Comparison of ENCODE assay signal across 11 cellular contexts in genomic region chr15:68173119-68173518, GRCh38.
"Had no signal": no experiment of that assay in that cellular context is flagged by ENCODE, and none has a peak within 500 bp of the region (broad histone marks: within the 10 kb centered on the region; RNA-seq: fewer than 3 reads in every experiment).

No MANE protein-coding gene starts in this region.

- H3K4me2 ChIP-seq: GM23338 had no signal

- H3K4me3 ChIP-seq: GM23248, GM23338, HAP-1 had no signal

- DNase-seq: GM23248, GOT3, H7, H9, HCEC 1CT, HFFc6 had no signal

- FAIRE-seq: H1, H54 had no signal

- H3K9ac ChIP-seq: GM23248 had no signal

- H3K27ac ChIP-seq: GM23248 had no signal

- ATAC-seq: GM23338, HCT116 had no signal

- H2AFZ ChIP-seq: GM23248, GM23338 had no signal

- H3K9me3 ChIP-seq: HAP-1 had no signal

- H3K4me1 ChIP-seq: HAP-1 had no signal
